Comparison of ENCODE assay signal across 23 cellular contexts in genomic region chr10:113414481-113414990, GRCh38.
"Had no signal": no experiment of that assay in that cellular context is flagged by ENCODE, and none has a peak within 500 bp of the region (broad histone marks: within the 10 kb centered on the region; RNA-seq: fewer than 3 reads in every experiment).

No MANE protein-coding gene starts in this region.

- ATAC-seq: left lung; naive thymus-derived CD8-positive, alpha-beta T cell; stimulated activated effector memory CD8-positive, alpha-beta T cell treated with anti-CD3 and anti-CD28 coated beads, Interleukin-12 subunit alpha, Interleukin-12 subunit beta, amount 100 ng/mL, for 72 hours had no signal

- H3K27me3 ChIP-seq: colonic mucosa, left lung, ovary, sigmoid colon, stomach, testis, tibial artery had no signal

- H3K27ac ChIP-seq: colonic mucosa, epithelial cell of prostate, heart right ventricle, left lung, ovary, sigmoid colon, stomach, testis, tibial artery had no signal

- H3K9me3 ChIP-seq: colonic mucosa, ovary, testis had no signal

- DNase-seq: colonic mucosa; effector CD8-positive, alpha-beta T cell; endodermal cell; foreskin melanocyte; glutamatergic neuron; heart right ventricle; hippocampal formation; left cardiac atrium; left lung; naive thymus-derived CD8-positive, alpha-beta T cell; occipital lobe; ovary; posterior cingulate gyrus; sigmoid colon; stimulated activated CD4-positive, alpha-beta T cell treated with anti-CD3 and anti-CD28 coated beads, Interleukin-2, amount 100 ng/mL, for 24 hours; stimulated activated CD4-positive, alpha-beta T cell treated with anti-CD3 and anti-CD28 coated beads, Interleukin-4, amount 100 ng/mL, for 24 hours; stimulated activated naive CD4-positive, alpha-beta T cell treated with Interleukin-2 at 50 U/mL for 16 hours; stomach; substantia nigra; testis; tibial artery had no signal

- H3K4me1 ChIP-seq: colonic mucosa, heart right ventricle, left lung, sigmoid colon, stomach, testis, tibial artery had no signal

- H3K4me3 ChIP-seq: colonic mucosa, heart right ventricle, left lung, ovary, sigmoid colon, stomach, testis, tibial artery had no signal

- H3K36me3 ChIP-seq: colonic mucosa, heart right ventricle, left lung, ovary, sigmoid colon, stomach, tibial artery had no signal
